In the genomic region with DNA sequence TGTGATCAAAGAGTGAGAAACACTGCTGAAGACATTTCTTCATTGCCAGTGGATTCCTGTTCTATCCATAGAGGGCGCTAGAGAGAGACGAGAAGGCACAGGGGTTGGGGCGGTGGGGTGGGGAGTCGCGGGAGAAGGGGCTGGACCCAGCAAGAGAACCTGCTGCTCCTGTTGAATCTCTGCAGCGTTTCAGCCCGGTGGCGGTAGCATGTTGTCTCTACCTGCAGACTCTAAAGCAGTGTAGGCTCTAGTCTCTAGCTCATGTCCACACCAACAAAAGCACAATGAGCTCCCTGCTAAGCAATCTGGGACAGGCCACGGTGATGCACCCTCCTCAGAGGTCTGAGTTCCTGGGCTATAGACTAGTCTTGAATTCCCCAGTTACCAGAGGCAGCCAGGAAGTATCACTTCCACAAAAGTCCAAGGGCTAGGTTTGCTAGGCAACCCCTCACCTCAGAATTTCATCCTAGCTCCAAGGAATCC, we compare ENCODE assay signal across 12 cellular contexts.
A peak's percentile ranks its signal among the peaks of the same experiment; 100 is the strongest.
DNase-seq lines count a peak whose midpoint lies in the region; ATAC-seq and TF ChIP-seq lines count a peak whose summit lies in the region.
"Had no signal": no experiment of that assay in that cellular context is flagged by ENCODE, and none has a peak within 500 bp of the region (broad histone marks: within the 10 kb centered on the region; RNA-seq: fewer than 3 reads in every experiment).

No MANE protein-coding gene starts in this region.

- H3F3A ChIP-seq in GM23248 (ENCODE audit: insufficient read depth), result no peaks in the 10 kb centered on the region

- H3K36me3 Mint-ChIP-seq in endothelial cell (ENCODE audit: low read depth, unreplicated experiment), result peaks cover 4% of the 10 kb centered on the region

- H3K18ac ChIP-seq in neuronal stem cell (ENCODE audit: low read length), result no peak overlapping the region

- H3K27ac ChIP-seq in neuronal stem cell (replicated peaks; ENCODE audit: low read length), result no peak overlapping the region
- H3K27ac ChIP-seq in GM23248, result no peak overlapping the region
- H3K27ac ChIP-seq: HL-60 had no signal

- H4K8ac ChIP-seq in neuronal stem cell (ENCODE audit: low read depth, low read length), result no peak overlapping the region

- H3K4me2 ChIP-seq in neuronal stem cell (ENCODE audit: insufficient read depth, low read length, poor library complexity, severe bottlenecking) (peak overlapping the region; percentile 15), GM23248 (ENCODE audit: unreplicated experiment) (no peak overlapping the region)

- peak; percentile 28 for DNase-seq in NB4 (ENCODE audit: low read depth)
- peak; percentile 18 for DNase-seq in endothelial cell (ENCODE audit: low spot score)
- peak; percentile 17 for DNase-seq in neuronal stem cell (ENCODE audit: low spot score)
- DNase-seq in activated naive CD4-positive, alpha-beta T cell treated with anti-CD3 and anti-CD28 coated beads, Interleukin-2, amount 50 U/mL, for 16 hours, result no peak
- DNase-seq in GM23248, result no peak
- DNase-seq: activated CD4-positive, alpha-beta T cell treated with anti-CD3 and anti-CD28 coated beads for 1 hour; NCI-H146 had no signal

- no peak overlapping the region for H2BK120ac ChIP-seq in neuronal stem cell (ENCODE audit: low read depth, low read length)

- H3K27me3 ChIP-seq in neuronal stem cell (ENCODE audit: control insufficient read depth in 3 of 3, insufficient read depth in 3 of 3, low read depth in 1 of 3, low read length in 3 of 3) (no peaks in the 10 kb centered on the region), GM23248 (replicated peaks; ENCODE audit: insufficient read depth) (no peaks in the 10 kb centered on the region)

- H3K9me2 ChIP-seq in GM23248 (ENCODE audit: insufficient read depth), result no peaks in the 10 kb centered on the region

- H3K9me3 ChIP-seq in neuronal stem cell (replicated peaks in 1 of 2; ENCODE audit: control insufficient read depth in 2 of 2, insufficient read depth in 1 of 2, low read depth in 1 of 2, low read length in 2 of 2) (peaks cover 0 to 5% of the 10 kb centered on the region in 2 donors), GM23248 (ENCODE audit: low read depth) (no peaks in the 10 kb centered on the region)

- H3K79me1 ChIP-seq in neuronal stem cell (ENCODE audit: low read depth, low read length), result peaks cover 2% of the 10 kb centered on the region

- no peak overlapping the region for H2BK5ac ChIP-seq in neuronal stem cell (ENCODE audit: low read length)

- H3K27ac Mint-ChIP-seq in endothelial cell (ENCODE audit: unreplicated experiment), result no peak overlapping the region
- H3K27ac Mint-ChIP-seq: nephron; stimulated activated naive CD8-positive, alpha-beta T cell treated with anti-CD3 and anti-CD28 coated beads, Interleukin-15, Interleukin-2, amounts not matched to agents 100 ng/mL and 50 ng/mL, for 24 hours had no signal

- H3K4me1 Mint-ChIP-seq in endothelial cell (ENCODE audit: unreplicated experiment), result no peaks in the 10 kb centered on the region
- H3K4me1 Mint-ChIP-seq: nephron had no signal

- 0 out of 2 replicates have a peak, but pooled peaks have one; percentile 0 for TF ChIP-seq CTCF in GM12875 (IDR thresholded peaks at IDR 0.05; ENCODE audit: borderline replicate concordance, insufficient read depth, low read depth, low read length)
- TF ChIP-seq CTCF in NB4 (IDR thresholded peaks at IDR 0.05; ENCODE audit: low read depth, low read length), result peak; percentile 47
- peak; percentile 51 for TF ChIP-seq CTCF in endothelial cell (IDR thresholded peaks at IDR 0.05; ENCODE audit: unreplicated experiment)

- H3K4me1 ChIP-seq in neuronal stem cell (ENCODE audit: control insufficient read depth in 2 of 2, insufficient read depth in 1 of 2, low read depth in 1 of 2, low read length in 2 of 2), result no peaks in the 10 kb centered on the region
- no peaks in the 10 kb centered on the region for H3K4me1 ChIP-seq in GM23248 (ENCODE audit: insufficient read depth)

- H3K79me2 ChIP-seq in GM23248 (ENCODE audit: insufficient read depth), result no peaks in the 10 kb centered on the region

- H3K9me3 Mint-ChIP-seq in endothelial cell (ENCODE audit: unreplicated experiment), result no peaks in the 10 kb centered on the region

- no peak overlapping the region for H3K4ac ChIP-seq in neuronal stem cell (ENCODE audit: low read length)

- no peaks in the 10 kb centered on the region for H3K27me3 Mint-ChIP-seq in endothelial cell (ENCODE audit: unreplicated experiment)
- H3K27me3 Mint-ChIP-seq: stimulated activated naive CD8-positive, alpha-beta T cell treated with anti-CD3 and anti-CD28 coated beads, Interleukin-15, Interleukin-2, amounts not matched to agents 100 ng/mL and 50 ng/mL, for 24 hours had no signal

- H3K36me3 ChIP-seq in neuronal stem cell (replicated peaks in 1 of 2; ENCODE audit: control insufficient read depth in 2 of 2, insufficient read depth in 2 of 2, low read length in 2 of 2), result no peaks in the 10 kb centered on the region
- H3K36me3 ChIP-seq in GM23248 (ENCODE audit: low read depth), result no peaks in the 10 kb centered on the region

- H3K9ac ChIP-seq in neuronal stem cell (ENCODE audit: low read depth, low read length, poor library complexity) (no peak overlapping the region), GM23248 (no peak overlapping the region)

- H4K91ac ChIP-seq in neuronal stem cell (ENCODE audit: low read depth, low read length, poor library complexity), result no peak overlapping the region

- no peak overlapping the region for H3K23ac ChIP-seq in neuronal stem cell (ENCODE audit: low read depth, low read length, poor library complexity)

- no peaks in the 10 kb centered on the region for H4K20me1 ChIP-seq in GM23248 (ENCODE audit: insufficient read depth)

- H3K4me3 Mint-ChIP-seq in endothelial cell (ENCODE audit: unreplicated experiment), result no peak overlapping the region
- H3K4me3 Mint-ChIP-seq: nephron; stimulated activated naive CD8-positive, alpha-beta T cell treated with anti-CD3 and anti-CD28 coated beads, Interleukin-15, Interleukin-2, amounts not matched to agents 100 ng/mL and 50 ng/mL, for 24 hours had no signal

- ATAC-seq in GM19328 (IDR thresholded peaks at IDR 0.05; ENCODE audit: unreplicated experiment), result no peak

- H3K4me3 ChIP-seq in GM12875 (ENCODE audit: low read depth, low read length), result no peak overlapping the region
- no peak overlapping the region for H3K4me3 ChIP-seq in NB4 (ENCODE audit: low read depth, low read length)
- H3K4me3 ChIP-seq in neuronal stem cell (ENCODE audit: low read length in 2 of 2), result peak overlapping the region in 1 of 2 donors; percentile 46
- no peak overlapping the region for H3K4me3 ChIP-seq in GM23248

- WGBS in neuronal stem cell (ENCODE audit: extremely low coverage in 2 of 2, insufficient read length in 2 of 2, insufficient replicate concordance in 1 of 2), 2 donors, result no CpG with 5 or more reads among the region's 9 CpGs
- 37 to 42% methylated on average over 8 to 9 of the region's 9 CpGs for whole genome bisulfite sequencing in GM23248 (ENCODE audit: low coverage in 1 of 2, low lambda C conversion rate in 2 of 2, missing lambda C conversion rate in 2 of 2), 2 experiments

- no peak overlapping the region for H2BK15ac ChIP-seq in neuronal stem cell (ENCODE audit: low read length)

- H2AFZ ChIP-seq in neuronal stem cell (ENCODE audit: low read length) (no peak overlapping the region), GM23248 (no peak overlapping the region)

- no peak overlapping the region for H2AK5ac ChIP-seq in neuronal stem cell (ENCODE audit: low read depth, low read length)

- H2BK12ac ChIP-seq in neuronal stem cell (ENCODE audit: low read length), result no peak overlapping the region

- TF ChIP-seq POLR2A in NB4 (IDR thresholded peaks at IDR 0.05; ENCODE audit: extremely low read depth, insufficient read length), result no peak

- in situ Hi-C loops in GM23248 (cut with MboI), result loop anchor here (25.0 kb wide), 1 partner anchor 1327 kb away; no protein-coding TSS in a partner anchor

- no peak overlapping the region for H3K14ac ChIP-seq in neuronal stem cell (ENCODE audit: low read length)

Comparison
In these comparisons a context has a peak if more than half of its experiments do, and no peak if none do; other contexts are left out.
1. CTCF ChIP-seq: peak in every context shown above with its lines; median percentile 51 in endothelial cell; 47 in NB4; 0 in GM12875.
2. DNase-seq: peak in NB4 (single experiment), endothelial cell (single experiment) and neuronal stem cell (single experiment); none in activated naive CD4-positive, alpha-beta T cell treated with anti-CD3 and anti-CD28 coated beads, Interleukin-2, amount 50 U/mL, for 16 hours (single experiment) and GM23248 (single experiment).